8 cellular contexts compared by ENCODE assay signal in the genomic region with DNA sequence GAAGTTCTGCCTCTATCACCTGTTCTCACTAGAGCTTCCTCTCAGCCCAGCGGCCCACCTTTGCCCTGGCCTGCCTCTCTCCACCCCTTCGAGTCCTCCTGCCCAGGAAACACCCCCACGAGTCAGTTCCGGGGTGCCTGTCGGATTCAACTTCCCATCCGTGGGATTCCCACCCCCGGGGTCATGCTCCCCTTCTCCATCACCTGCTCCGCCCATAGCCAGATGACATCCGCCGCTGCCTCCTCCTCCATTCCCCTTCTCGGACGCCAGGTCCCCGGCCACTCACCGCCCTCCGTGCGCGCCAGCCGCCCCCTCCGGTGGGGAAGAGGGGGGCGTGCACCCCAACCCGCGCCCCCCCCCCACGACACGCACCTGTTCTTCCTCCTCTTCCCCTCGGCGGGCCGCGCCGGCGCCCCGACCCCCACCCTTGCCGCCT. TPM values are rescaled to one million over a fixed set of nuclear protein-coding genes. Genes with fewer than 3 reads are reported as not detected.
DNase-seq lines count a peak whose midpoint lies in the region; ATAC-seq, FAIRE-seq and TF ChIP-seq lines count a peak whose summit lies in the region.

No MANE protein-coding gene starts in this region.

- TF ChIP-seq CTCF in choroid plexus epithelial cell (conservative IDR thresholded peaks at IDR 0.05; ENCODE audit: low read depth, low read length) (no peak), right lobe of liver (IDR thresholded peaks at IDR 0.05) (no peak)

- peak overlapping the region; percentile 70 to 89 (median 79) for H3K27ac ChIP-seq in right lobe of liver

- H3K36me3 ChIP-seq in right lobe of liver: no peaks in the 10 kb centered on the region

- H3K4me3 ChIP-seq in choroid plexus epithelial cell (ENCODE audit: low read depth, low read length) (peak overlapping the region; percentile 79), right lobe of liver (peak overlapping the region; percentile 77 to 95 (median 82))

- FAIRE-seq in RCC 7860 (lab: Jason Lieb, UNC): no peak

- H3K4me1 ChIP-seq in right lobe of liver: peaks cover 0 to 13% (median 0%) of the 10 kb centered on the region in 4 donors

- DNase-seq in ELR (ENCODE audit: low read depth) (peak; percentile 74), Kasumi-1 (lab: John Stamatoyannopoulos, UW) (peak; percentile 29 to 54), choroid plexus epithelial cell (ENCODE audit: low read depth) (peak; percentile 16), right lobe of liver (peak; percentile 86 to 89 (median 86)), RCC 7860 (ENCODE audit: low spot score) (no peak)
- DNase-seq in activated CD4-positive, alpha-beta T cell treated with anti-CD3 and anti-CD28 coated beads for 4 hours: peak; percentile 52 to 66
- peak; percentile 45 to 58 for DNase-seq in stimulated activated CD4-positive, alpha-beta T cell treated with anti-CD3 and anti-CD28 coated beads, Interleukin-4, amount 100 ng/mL, for 48 hours (ENCODE audit: low read depth in 2 of 2)

- H3K9me3 ChIP-seq in right lobe of liver: no peaks in the 10 kb centered on the region

- no peaks in the 10 kb centered on the region for H3K27me3 ChIP-seq in right lobe of liver

- intact Hi-C loops in right lobe of liver (cut with DNase I): no loop called here

- under 1% methylated on average over 27 of the region's 32 CpGs for WGBS in right lobe of liver (ENCODE audit: insufficient coverage, low coverage, low lambda C conversion rate, missing lambda C conversion rate)

- ATAC-seq in GM21619 (IDR thresholded peaks at IDR 0.05; ENCODE audit: unreplicated experiment) (peak; percentile 39), right lobe of liver (peak; percentile 69 to 81 (median 76))

- peak; percentile 39 for TF ChIP-seq POLR2A in right lobe of liver (IDR thresholded peaks at IDR 0.05)

RNA-seq across cellular contexts. Expression of gene SPPL3, which starts 0.8 kb away (rescaled TPM):
- 10 to 100 TPM; 10.7 to 26.6 (median 16.9) TPM for total RNA-seq in right lobe of liver
